Comparison of ENCODE assay signal across 20 cellular contexts in genomic region chr7:71017602-71018001, GRCh38.
"Had no signal": no experiment of that assay in that cellular context is flagged by ENCODE, and none has a peak within 500 bp of the region (broad histone marks: within the 10 kb centered on the region; RNA-seq: fewer than 3 reads in every experiment).

No MANE protein-coding gene starts in this region.

- DNase-seq: Karpas-422, KG1, MM.1S, NCI-H1048, NCI-H1105, NCI-H1417, NCI-H1436 treated with DMSO at 0.1 percent for 48 hours, NCI-H1694, NCI-H187 treated with DMSO at 0.1 percent for 48 hours, NCI-H2081, NCI-H2107, NCI-H2227 treated with DMSO at 0.1 percent for 48 hours, NCI-H524, NCI-H69, NCI-H774, SHP77, SK-N-SH, SW 1271, T-cell had no signal

- H3K9ac ChIP-seq: SK-N-SH had no signal

- H3K27ac ChIP-seq: RWPE1 had no signal

- H3K9me3 ChIP-seq: SK-N-SH had no signal

- H3K4me2 ChIP-seq: SK-N-SH had no signal
